Comparison of ENCODE assay signal across 1 cellular context in the genomic region with DNA sequence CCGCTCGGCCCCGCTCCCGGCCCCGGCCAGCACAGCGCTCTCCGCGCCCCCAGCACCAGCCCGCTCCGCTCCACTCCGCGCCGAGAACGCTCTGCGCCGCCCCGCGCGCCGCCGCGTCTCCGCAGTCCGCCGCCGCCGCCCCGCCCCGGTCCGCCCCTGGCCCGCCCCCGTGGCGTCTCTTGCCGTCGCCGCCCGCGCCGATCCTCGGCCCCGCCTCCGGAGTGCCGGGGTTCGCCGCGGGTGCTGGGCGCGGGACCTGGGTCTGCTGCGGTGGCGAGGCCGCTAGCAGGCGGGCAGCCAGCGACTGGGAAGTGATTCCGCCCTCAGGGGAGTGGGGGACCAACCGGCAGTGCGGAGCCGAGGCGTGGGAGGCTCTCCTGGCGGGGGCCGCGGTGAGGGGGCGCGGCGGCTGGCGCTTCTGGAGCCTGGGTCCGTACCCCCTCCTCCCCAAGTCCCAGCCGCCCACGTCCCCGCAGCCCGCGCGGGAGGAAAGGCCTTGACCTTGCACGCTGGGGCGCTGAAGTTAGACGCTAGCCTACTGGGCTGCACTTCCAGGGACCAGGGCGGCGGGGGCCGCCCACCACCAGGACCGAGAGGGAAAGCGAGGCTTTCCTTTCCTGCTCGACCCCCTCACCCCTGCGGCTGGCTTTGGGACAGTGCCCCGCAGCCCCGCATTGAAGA.
TF ChIP-seq lines count a peak whose summit lies in the region.

A gene with protein sequence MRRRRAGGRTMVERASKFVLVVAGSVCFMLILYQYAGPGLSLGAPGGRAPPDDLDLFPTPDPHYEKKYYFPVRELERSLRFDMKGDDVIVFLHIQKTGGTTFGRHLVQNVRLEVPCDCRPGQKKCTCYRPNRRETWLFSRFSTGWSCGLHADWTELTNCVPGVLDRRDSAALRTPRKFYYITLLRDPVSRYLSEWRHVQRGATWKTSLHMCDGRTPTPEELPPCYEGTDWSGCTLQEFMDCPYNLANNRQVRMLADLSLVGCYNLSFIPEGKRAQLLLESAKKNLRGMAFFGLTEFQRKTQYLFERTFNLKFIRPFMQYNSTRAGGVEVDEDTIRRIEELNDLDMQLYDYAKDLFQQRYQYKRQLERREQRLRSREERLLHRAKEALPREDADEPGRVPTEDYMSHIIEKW (minus strand): TSS at position 93 of the 681 bp plus-strand sequence. CDS start 305 bp downstream, outside the sequence.

TF ChIP-seq in HepG2, 621 proteins besides CTCF, POLR2A, EP300 and RAD21 (continued from another document and continues in another):
- no peak for TF ChIP-seq WIZ (CRISPR knock-in tag; IDR thresholded peaks at IDR 0.05)
- TF ChIP-seq, protein P1, sequence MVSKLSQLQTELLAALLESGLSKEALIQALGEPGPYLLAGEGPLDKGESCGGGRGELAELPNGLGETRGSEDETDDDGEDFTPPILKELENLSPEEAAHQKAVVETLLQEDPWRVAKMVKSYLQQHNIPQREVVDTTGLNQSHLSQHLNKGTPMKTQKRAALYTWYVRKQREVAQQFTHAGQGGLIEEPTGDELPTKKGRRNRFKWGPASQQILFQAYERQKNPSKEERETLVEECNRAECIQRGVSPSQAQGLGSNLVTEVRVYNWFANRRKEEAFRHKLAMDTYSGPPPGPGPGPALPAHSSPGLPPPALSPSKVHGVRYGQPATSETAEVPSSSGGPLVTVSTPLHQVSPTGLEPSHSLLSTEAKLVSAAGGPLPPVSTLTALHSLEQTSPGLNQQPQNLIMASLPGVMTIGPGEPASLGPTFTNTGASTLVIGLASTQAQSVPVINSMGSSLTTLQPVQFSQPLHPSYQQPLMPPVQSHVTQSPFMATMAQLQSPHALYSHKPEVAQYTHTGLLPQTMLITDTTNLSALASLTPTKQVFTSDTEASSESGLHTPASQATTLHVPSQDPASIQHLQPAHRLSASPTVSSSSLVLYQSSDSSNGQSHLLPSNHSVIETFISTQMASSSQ (IDR thresholded peaks at IDR 0.05; ENCODE audit: low read depth), result no peak
- TF ChIP-seq, protein P1 (CRISPR knock-in tag; IDR thresholded peaks at IDR 0.05; ENCODE audit: borderline replicate concordance), result peak; percentile 53; the same call in 1 of the 2 replicates
- TF ChIP-seq ISX (CRISPR knock-in tag; conservative IDR thresholded peaks at IDR 0.05), result no peak
- TF ChIP-seq ZNF431 (CRISPR knock-in tag; IDR thresholded peaks at IDR 0.05; ENCODE audit: borderline replicate concordance, low read depth), result no peak
- TF ChIP-seq ELK4 (CRISPR knock-in tag; IDR thresholded peaks at IDR 0.05; ENCODE audit: borderline replicate concordance), result no peak
- TF ChIP-seq ZNF264 (CRISPR knock-in tag; IDR thresholded peaks at IDR 0.05), result peak; percentile 62; the same call in 1 of the 2 replicates
- TF ChIP-seq, protein P2, sequence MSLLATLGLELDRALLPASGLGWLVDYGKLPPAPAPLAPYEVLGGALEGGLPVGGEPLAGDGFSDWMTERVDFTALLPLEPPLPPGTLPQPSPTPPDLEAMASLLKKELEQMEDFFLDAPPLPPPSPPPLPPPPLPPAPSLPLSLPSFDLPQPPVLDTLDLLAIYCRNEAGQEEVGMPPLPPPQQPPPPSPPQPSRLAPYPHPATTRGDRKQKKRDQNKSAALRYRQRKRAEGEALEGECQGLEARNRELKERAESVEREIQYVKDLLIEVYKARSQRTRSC (CRISPR knock-in tag; IDR thresholded peaks at IDR 0.05; ENCODE audit: low read depth), result no peak
- TF ChIP-seq MIER3 (CRISPR knock-in tag; IDR thresholded peaks at IDR 0.05; ENCODE audit: borderline replicate concordance), result no peak
- TF ChIP-seq ZFP1 (CRISPR knock-in tag; IDR thresholded peaks at IDR 0.05), result no peak
- no peak for TF ChIP-seq GPN1 (CRISPR knock-in tag; IDR thresholded peaks at IDR 0.05; ENCODE audit: borderline replicate concordance)
- TF ChIP-seq ETV6 (CRISPR knock-in tag; conservative IDR thresholded peaks at IDR 0.05), result no peak; the same call in 1 of the 2 replicates
- no peak for TF ChIP-seq GATAD1 (CRISPR knock-in tag; IDR thresholded peaks at IDR 0.05)
- peak; percentile 21; the same call in 1 of the 2 replicates for TF ChIP-seq ZNF788 (CRISPR knock-in tag; IDR thresholded peaks at IDR 0.05; ENCODE audit: borderline replicate concordance)
- peak; percentile 44; the same call in 1 of the 2 replicates for TF ChIP-seq FOXO1 (CRISPR knock-in tag; IDR thresholded peaks at IDR 0.05)
- TF ChIP-seq MTA1 (CRISPR knock-in tag; IDR thresholded peaks at IDR 0.05; ENCODE audit: borderline replicate concordance), result peak; percentile 69; the same call in 1 of the 2 replicates
- TF ChIP-seq ZBTB46 (CRISPR knock-in tag; IDR thresholded peaks at IDR 0.05; ENCODE audit: borderline replicate concordance), result peak; percentile 57; the same call in 1 of the 2 replicates
- TF ChIP-seq SRF (IDR thresholded peaks at IDR 0.05; ENCODE audit: low read depth, low read length), result no peak
- TF ChIP-seq, protein P3, sequence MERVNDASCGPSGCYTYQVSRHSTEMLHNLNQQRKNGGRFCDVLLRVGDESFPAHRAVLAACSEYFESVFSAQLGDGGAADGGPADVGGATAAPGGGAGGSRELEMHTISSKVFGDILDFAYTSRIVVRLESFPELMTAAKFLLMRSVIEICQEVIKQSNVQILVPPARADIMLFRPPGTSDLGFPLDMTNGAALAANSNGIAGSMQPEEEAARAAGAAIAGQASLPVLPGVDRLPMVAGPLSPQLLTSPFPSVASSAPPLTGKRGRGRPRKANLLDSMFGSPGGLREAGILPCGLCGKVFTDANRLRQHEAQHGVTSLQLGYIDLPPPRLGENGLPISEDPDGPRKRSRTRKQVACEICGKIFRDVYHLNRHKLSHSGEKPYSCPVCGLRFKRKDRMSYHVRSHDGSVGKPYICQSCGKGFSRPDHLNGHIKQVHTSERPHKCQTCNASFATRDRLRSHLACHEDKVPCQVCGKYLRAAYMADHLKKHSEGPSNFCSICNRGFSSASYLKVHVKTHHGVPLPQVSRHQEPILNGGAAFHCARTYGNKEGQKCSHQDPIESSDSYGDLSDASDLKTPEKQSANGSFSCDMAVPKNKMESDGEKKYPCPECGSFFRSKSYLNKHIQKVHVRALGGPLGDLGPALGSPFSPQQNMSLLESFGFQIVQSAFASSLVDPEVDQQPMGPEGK (CRISPR knock-in tag; IDR thresholded peaks at IDR 0.05), result peak; percentile 73
- no peak for TF ChIP-seq ZUFSP (CRISPR knock-in tag; IDR thresholded peaks at IDR 0.05; ENCODE audit: borderline replicate concordance)
- no peak for TF ChIP-seq SMARCC2 (IDR thresholded peaks at IDR 0.05)
- no peak for TF ChIP-seq NFRKB (IDR thresholded peaks at IDR 0.05)
- TF ChIP-seq AGO1 (IDR thresholded peaks at IDR 0.05; ENCODE audit: low read depth, low read length, poor library complexity, severe bottlenecking), result peak; percentile 62
- TF ChIP-seq EEA1 (CRISPR knock-in tag; IDR thresholded peaks at IDR 0.05; ENCODE audit: borderline replicate concordance), result no peak
- TF ChIP-seq GTF2F1 (IDR thresholded peaks at IDR 0.05; ENCODE audit: low read length), result no peak
- no peak for TF ChIP-seq ZNF232 (CRISPR knock-in tag; IDR thresholded peaks at IDR 0.05; ENCODE audit: borderline replicate concordance)
- TF ChIP-seq ZNF850 (CRISPR knock-in tag; conservative IDR thresholded peaks at IDR 0.05), result no peak
- TF ChIP-seq ZNF780A (CRISPR knock-in tag; IDR thresholded peaks at IDR 0.05), result no peak
- TF ChIP-seq ESRRA (CRISPR knock-in tag; IDR thresholded peaks at IDR 0.05; ENCODE audit: low read depth), result peak; percentile 57; the same call in 1 of the 2 replicates
- TF ChIP-seq KAT7 (CRISPR knock-in tag; IDR thresholded peaks at IDR 0.05; ENCODE audit: borderline replicate concordance), result no peak; the same call in 1 of the 2 replicates
- TF ChIP-seq NR2F1 (CRISPR knock-in tag; IDR thresholded peaks at IDR 0.05), result no peak
- TF ChIP-seq ATF2 (CRISPR knock-in tag; IDR thresholded peaks at IDR 0.05), result no peak
- peak; percentile 72; the same call in 1 of the 2 replicates for TF ChIP-seq ZNF556 (CRISPR knock-in tag; IDR thresholded peaks at IDR 0.05; ENCODE audit: borderline replicate concordance)
- TF ChIP-seq ZNF552 (CRISPR knock-in tag; IDR thresholded peaks at IDR 0.05; ENCODE audit: borderline replicate concordance), result no peak
- TF ChIP-seq ZNF772 (CRISPR knock-in tag; IDR thresholded peaks at IDR 0.05), result peak; percentile 49; the same call in 1 of the 2 replicates
- no peak for TF ChIP-seq U2AF2 (IDR thresholded peaks at IDR 0.05; ENCODE audit: low read depth, low read length)
- no peak for TF ChIP-seq ZNF549 (CRISPR knock-in tag; IDR thresholded peaks at IDR 0.05)
- TF ChIP-seq ZNF34 (CRISPR knock-in tag; IDR thresholded peaks at IDR 0.05; ENCODE audit: borderline replicate concordance), result no peak
- TF ChIP-seq NFYC (CRISPR knock-in tag; IDR thresholded peaks at IDR 0.05), result no peak
- TF ChIP-seq, protein P4, sequence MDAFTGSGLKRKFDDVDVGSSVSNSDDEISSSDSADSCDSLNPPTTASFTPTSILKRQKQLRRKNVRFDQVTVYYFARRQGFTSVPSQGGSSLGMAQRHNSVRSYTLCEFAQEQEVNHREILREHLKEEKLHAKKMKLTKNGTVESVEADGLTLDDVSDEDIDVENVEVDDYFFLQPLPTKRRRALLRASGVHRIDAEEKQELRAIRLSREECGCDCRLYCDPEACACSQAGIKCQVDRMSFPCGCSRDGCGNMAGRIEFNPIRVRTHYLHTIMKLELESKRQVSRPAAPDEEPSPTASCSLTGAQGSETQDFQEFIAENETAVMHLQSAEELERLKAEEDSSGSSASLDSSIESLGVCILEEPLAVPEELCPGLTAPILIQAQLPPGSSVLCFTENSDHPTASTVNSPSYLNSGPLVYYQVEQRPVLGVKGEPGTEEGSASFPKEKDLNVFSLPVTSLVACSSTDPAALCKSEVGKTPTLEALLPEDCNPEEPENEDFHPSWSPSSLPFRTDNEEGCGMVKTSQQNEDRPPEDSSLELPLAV (CRISPR knock-in tag; conservative IDR thresholded peaks at IDR 0.05; ENCODE audit: low read depth), result no peak
- TF ChIP-seq SKIL (CRISPR knock-in tag; IDR thresholded peaks at IDR 0.05; ENCODE audit: borderline replicate concordance), result no peak
